14 cellular contexts compared by ENCODE assay signal in the genomic region with DNA sequence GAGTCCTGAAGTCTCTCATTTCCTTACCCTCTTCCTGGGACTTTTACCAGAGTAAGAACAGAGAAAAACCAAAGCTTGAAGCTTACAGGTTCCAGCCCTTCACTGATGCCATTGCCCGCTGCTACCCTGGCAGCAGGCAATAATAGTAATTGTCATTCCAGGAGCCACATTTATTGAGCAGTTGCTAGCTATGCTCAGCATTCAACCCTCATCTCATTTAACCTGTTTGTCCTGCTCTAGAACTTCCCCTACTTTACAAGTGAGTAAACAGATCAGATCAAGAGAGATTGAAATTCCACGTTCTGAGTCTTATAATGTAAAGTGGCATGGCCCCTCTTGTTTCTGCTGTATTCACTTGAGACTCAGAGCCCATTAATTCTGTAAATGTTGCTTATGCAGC.
"Had no signal": no experiment of that assay in that cellular context is flagged by ENCODE, and none has a peak within 500 bp of the region (broad histone marks: within the 10 kb centered on the region; RNA-seq: fewer than 3 reads in every experiment).

No MANE protein-coding gene starts in this region.

- H3K27ac ChIP-seq: adrenal gland, psoas muscle, thoracic aorta had no signal

- H3K4me3 ChIP-seq: adrenal gland, psoas muscle, thoracic aorta had no signal

- H3K4me1 ChIP-seq: adrenal gland had no signal

- H3K9me3 Mint-ChIP-seq: activated naive CD4-positive, alpha-beta T cell treated with anti-CD3 and anti-CD28 coated beads, Interleukin-2, amount 50 U/mL, for 24 hours; activated T-cell treated with anti-CD3 and anti-CD28 coated beads, Interleukin-2, amount 50 U/mL, for 24 hours; nephron progenitor cell had no signal

- DNase-seq: activated CD4-positive, alpha-beta T cell treated with anti-CD3 and anti-CD28 coated beads, Interleukin-2, amount 50 U/mL, for 48 hours; activated CD8-positive, alpha-beta memory T cell treated with anti-CD3 and anti-CD28 coated beads, Interleukin-2, amount 10 ng/mL, durations not matched to agents 7 days and 5 days; activated T-cell treated with anti-CD3 and anti-CD28 coated beads, Interleukin-2, amount 50 U/mL, for 24 hours; adrenal gland; hypothalamus; mesenchymal stem cell; nephron progenitor cell; psoas muscle; stimulated activated CD4-positive, alpha-beta T cell treated with anti-CD3 and anti-CD28 coated beads, Interleukin-1b, Interleukin-23, amount 100 ng/mL, for 48 hours had no signal

- ATAC-seq: activated CD8-positive, alpha-beta memory T cell treated with anti-CD3 and anti-CD28 coated beads, Interleukin-2, amount 10 ng/mL, durations not matched to agents 7 days and 5 days; psoas muscle had no signal

- H3K4me3 Mint-ChIP-seq: activated CD8-positive, alpha-beta memory T cell treated with anti-CD3 and anti-CD28 coated beads, Interleukin-2, amount 10 ng/mL, durations not matched to agents 7 days and 5 days; activated naive CD4-positive, alpha-beta T cell treated with anti-CD3 and anti-CD28 coated beads, Interleukin-2, amount 50 U/mL, for 24 hours; activated T-cell treated with anti-CD3 and anti-CD28 coated beads, Interleukin-2, amount 50 U/mL, for 24 hours; nephron progenitor cell had no signal

- H3K27ac Mint-ChIP-seq: activated CD8-positive, alpha-beta memory T cell treated with anti-CD3 and anti-CD28 coated beads, Interleukin-2, amount 10 ng/mL, durations not matched to agents 7 days and 5 days; activated naive CD4-positive, alpha-beta T cell treated with anti-CD3 and anti-CD28 coated beads, Interleukin-2, amount 50 U/mL, for 24 hours; activated T-cell treated with anti-CD3 and anti-CD28 coated beads, Interleukin-2, amount 50 U/mL, for 24 hours; nephron progenitor cell had no signal

- H3K27me3 ChIP-seq: adrenal gland had no signal

- FAIRE-seq: colon, endometrium, urothelium cell line had no signal

- H3K9me3 ChIP-seq: adrenal gland, psoas muscle, thoracic aorta had no signal

- H3K36me3 ChIP-seq: adrenal gland, thoracic aorta had no signal

- H3K4me1 Mint-ChIP-seq: activated CD8-positive, alpha-beta memory T cell treated with anti-CD3 and anti-CD28 coated beads, Interleukin-2, amount 10 ng/mL, durations not matched to agents 7 days and 5 days; activated naive CD4-positive, alpha-beta T cell treated with anti-CD3 and anti-CD28 coated beads, Interleukin-2, amount 50 U/mL, for 24 hours had no signal

- H3K27me3 Mint-ChIP-seq: activated CD8-positive, alpha-beta memory T cell treated with anti-CD3 and anti-CD28 coated beads, Interleukin-2, amount 10 ng/mL, durations not matched to agents 7 days and 5 days; activated T-cell treated with anti-CD3 and anti-CD28 coated beads, Interleukin-2, amount 50 U/mL, for 24 hours had no signal

- H3K36me3 Mint-ChIP-seq: activated CD8-positive, alpha-beta memory T cell treated with anti-CD3 and anti-CD28 coated beads, Interleukin-2, amount 10 ng/mL, durations not matched to agents 7 days and 5 days; activated naive CD4-positive, alpha-beta T cell treated with anti-CD3 and anti-CD28 coated beads, Interleukin-2, amount 50 U/mL, for 24 hours had no signal
